In the genomic region with DNA sequence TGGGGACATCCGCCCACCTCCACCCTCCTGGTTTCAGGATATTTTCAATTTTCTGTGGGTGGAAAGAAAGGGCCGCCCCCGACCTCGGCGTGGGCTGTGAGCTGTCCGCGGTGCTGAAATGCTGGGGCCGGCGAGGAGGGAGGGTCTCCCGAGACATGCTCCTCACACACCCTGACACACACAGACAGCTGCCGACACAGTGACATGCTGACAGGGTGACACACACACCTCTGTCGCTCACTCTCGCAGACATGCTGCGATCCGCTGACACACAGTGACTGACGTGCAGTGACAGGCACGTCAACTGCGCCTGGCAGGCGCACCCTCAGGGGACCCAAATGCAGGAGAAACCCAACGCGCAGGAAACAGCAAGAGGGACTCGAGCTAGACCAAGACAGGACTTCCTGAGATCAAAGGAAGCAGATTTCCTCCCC, we compare ENCODE assay signal across 13 cellular contexts. TPM values are rescaled to one million over a fixed set of nuclear protein-coding genes. Genes with fewer than 3 reads are reported as not detected.
A peak's percentile ranks its signal among the peaks of the same experiment; 100 is the strongest.
DNase-seq lines count a peak whose midpoint lies in the region; ATAC-seq and TF ChIP-seq lines count a peak whose summit lies in the region.
"Had no signal": no experiment of that assay in that cellular context is flagged by ENCODE, and none has a peak within 500 bp of the region (broad histone marks: within the 10 kb centered on the region; RNA-seq: fewer than 3 reads in every experiment).

No MANE protein-coding gene starts in this region.

- H3K4me1 Mint-ChIP-seq in activated CD4-positive, alpha-beta T cell treated with anti-CD3 and anti-CD28 coated beads, Interleukin-2, amount 10 ng/mL, durations not matched to agents 7 days and 5 days, result peaks cover 47% of the 10 kb centered on the region
- H3K4me1 Mint-ChIP-seq in effector memory CD8-positive, alpha-beta T cell (ENCODE audit: low read depth in 2 of 2), result peaks cover 38 to 44% of the 10 kb centered on the region in 2 donors

- H3K27ac Mint-ChIP-seq in activated CD4-positive, alpha-beta T cell treated with anti-CD3 and anti-CD28 coated beads, Interleukin-2, amount 10 ng/mL, durations not matched to agents 7 days and 5 days, result no peak overlapping the region
- no peak overlapping the region for H3K27ac Mint-ChIP-seq in effector memory CD8-positive, alpha-beta T cell

- H3K4me3 Mint-ChIP-seq in activated CD4-positive, alpha-beta T cell treated with anti-CD3 and anti-CD28 coated beads, Interleukin-2, amount 10 ng/mL, durations not matched to agents 7 days and 5 days, result no peak overlapping the region
- H3K4me3 Mint-ChIP-seq in effector memory CD8-positive, alpha-beta T cell, result peak overlapping the region; percentile 37 to 77

- H3K27me3 Mint-ChIP-seq in activated CD4-positive, alpha-beta T cell treated with anti-CD3 and anti-CD28 coated beads, Interleukin-2, amount 10 ng/mL, durations not matched to agents 7 days and 5 days, result peaks cover 64% of the 10 kb centered on the region
- H3K27me3 Mint-ChIP-seq in effector memory CD8-positive, alpha-beta T cell, result peaks cover 86 to 98% of the 10 kb centered on the region in 2 donors

- DNase-seq in activated CD8-positive, alpha-beta memory T cell treated with anti-CD3 and anti-CD28 coated beads, Interleukin-2, amount 50 U/mL, for 4 hours, result peak; percentile 38
- no peak for DNase-seq in activated CD8-positive, alpha-beta memory T cell treated with anti-CD3 and anti-CD28 coated beads for 24 hours
- peak; percentile 56 for DNase-seq in activated CD4-positive, alpha-beta T cell treated with anti-CD3 and anti-CD28 coated beads, Interleukin-2, amount 10 ng/mL, durations not matched to agents 7 days and 5 days
- no peak for DNase-seq in effector memory CD8-positive, alpha-beta T cell
- DNase-seq in stimulated activated CD4-positive, alpha-beta T cell treated with anti-CD3 and anti-CD28 coated beads, Interleukin-2, amount 100 ng/mL, for 4 hours (ENCODE audit: low read depth), result peak; percentile 26
- no peak for DNase-seq in COLO829 (ENCODE audit: low spot score)
- DNase-seq in GM20000 (ENCODE audit: low spot score), result no peak
- DNase-seq in NCI-H2196 (lab: John Stamatoyannopoulos, UW; ENCODE audit: unreplicated experiment), result no peak
- DNase-seq: EL, left ventricle myocardium inferior, transverse colon had no signal

- CTCF ChIA-PET in activated CD4-positive, alpha-beta T cell treated with anti-CD3 and anti-CD28 coated beads, Interleukin-2, amount 10 ng/mL, durations not matched to agents 7 days and 5 days (lab: Charles Lee), result interaction anchor here (0.9 to 2.7 kb wide), 3 partner anchors 8 to 279 kb away, joined by 3 to 6 read pairs (median 3); partner anchors contain the start of gene NAPA

- no peaks in the 10 kb centered on the region for H3K9me3 Mint-ChIP-seq in activated CD4-positive, alpha-beta T cell treated with anti-CD3 and anti-CD28 coated beads, Interleukin-2, amount 10 ng/mL, durations not matched to agents 7 days and 5 days
- H3K9me3 Mint-ChIP-seq in effector memory CD8-positive, alpha-beta T cell, result peaks cover 0 to 1% of the 10 kb centered on the region in 2 donors

- POLR2A ChIA-PET in activated CD4-positive, alpha-beta T cell treated with anti-CD3 and anti-CD28 coated beads, Interleukin-2, amount 10 ng/mL, durations not matched to agents 7 days and 5 days (lab: Charles Lee), result no interaction called here

- no peak for TF ChIP-seq CTCF in GM20000 (IDR thresholded peaks at IDR 0.05; ENCODE audit: extremely low read depth, missing control alignments)

- H3K36me3 Mint-ChIP-seq in activated CD4-positive, alpha-beta T cell treated with anti-CD3 and anti-CD28 coated beads, Interleukin-2, amount 10 ng/mL, durations not matched to agents 7 days and 5 days (ENCODE audit: low read depth), result peaks cover 3% of the 10 kb centered on the region
- peaks cover 13% of the 10 kb centered on the region for H3K36me3 Mint-ChIP-seq in effector memory CD8-positive, alpha-beta T cell (ENCODE audit: insufficient read depth)

- peak; percentile 9 for ATAC-seq in effector memory CD8-positive, alpha-beta T cell (replicated peaks)

RNA-seq across cellular contexts. Expression of gene MEIS3, which starts 25.1 kb away (rescaled TPM):
- not detected for total RNA-seq in activated CD4-positive, alpha-beta T cell treated with anti-CD3 and anti-CD28 coated beads, Interleukin-2, amount 10 ng/mL, durations not matched to agents 7 days and 5 days

RNA-seq across cellular contexts. Expression of gene SLC8A2, which starts 27.3 kb away (rescaled TPM):
- total RNA-seq in activated CD4-positive, alpha-beta T cell treated with anti-CD3 and anti-CD28 coated beads, Interleukin-2, amount 10 ng/mL, durations not matched to agents 7 days and 5 days, result not detected
- total RNA-seq: fibroblast of villous mesenchyme, SJSA1 had no signal

RNA-seq across cellular contexts. Expression of gene KPTN, which starts 39.6 kb away (rescaled TPM):
- 10 to 100 TPM; 12.5 to 14.1 TPM for total RNA-seq in activated CD4-positive, alpha-beta T cell treated with anti-CD3 and anti-CD28 coated beads, Interleukin-2, amount 10 ng/mL, durations not matched to agents 7 days and 5 days

Comparison
In these comparisons a context has a peak if more than half of its experiments do, and no peak if none do; other contexts are left out.
1. DNase-seq: peak in activated CD8-positive, alpha-beta memory T cell treated with anti-CD3 and anti-CD28 coated beads, Interleukin-2, amount 50 U/mL, for 4 hours (single experiment), activated CD4-positive, alpha-beta T cell treated with anti-CD3 and anti-CD28 coated beads, Interleukin-2, amount 10 ng/mL, durations not matched to agents 7 days and 5 days (single experiment) and stimulated activated CD4-positive, alpha-beta T cell treated with anti-CD3 and anti-CD28 coated beads, Interleukin-2, amount 100 ng/mL, for 4 hours (single experiment); none in activated CD8-positive, alpha-beta memory T cell treated with anti-CD3 and anti-CD28 coated beads for 24 hours (single experiment), effector memory CD8-positive, alpha-beta T cell (0 of 3), COLO829 (single experiment), GM20000 (single experiment) and NCI-H2196 (single experiment).